Comparison of ENCODE assay signal across 27 cellular contexts in genomic region chr1:51744506-51745303, GRCh38.
DNase-seq lines count a peak whose midpoint lies in the region; ATAC-seq and TF ChIP-seq lines count a peak whose summit lies in the region.
"Had no signal": no experiment of that assay in that cellular context is flagged by ENCODE, and none has a peak within 500 bp of the region (broad histone marks: within the 10 kb centered on the region; RNA-seq: fewer than 3 reads in every experiment).

No MANE protein-coding gene starts in this region.

- no peaks in the 10 kb centered on the region for H3K9me3 ChIP-seq in parathyroid adenoma (ENCODE audit: control insufficient read depth, low read length)
- H3K9me3 ChIP-seq: ascending aorta, BE2C, heart left ventricle, suprapubic skin, vagina had no signal

- H2AFZ ChIP-seq in GM23338 (no peak overlapping the region), parathyroid adenoma (no peak overlapping the region)

- no peaks in the 10 kb centered on the region for H3K9me2 ChIP-seq in GM23338 (ENCODE audit: insufficient read depth)

- H3K27me3 Mint-ChIP-seq in activated naive CD4-positive, alpha-beta T cell treated with anti-CD3 and anti-CD28 coated beads, Interleukin-2, amount 50 U/mL, for 24 hours: no peaks in the 10 kb centered on the region
- H3K27me3 Mint-ChIP-seq in GM23338 (ENCODE audit: insufficient read depth, low read depth, poor library complexity): peaks cover 1% of the 10 kb centered on the region
- no peaks in the 10 kb centered on the region for H3K27me3 Mint-ChIP-seq in activated T-helper 2 cell treated with anti-CD3 and anti-CD28 coated beads, Interferon-gamma antibody, Interleukin-2, Interleukin-4, amounts not matched to agents 10 μg/mL and 5 μg/mL and 100 μg/mL, durations not matched to agents 14 hours and 24 hours and 36 hours (ENCODE audit: low read depth)
- H3K27me3 Mint-ChIP-seq: activated naive CD8-positive, alpha-beta T cell had no signal

- no peak for TF ChIP-seq CTCF in GM23338 (conservative IDR thresholded peaks at IDR 0.05; ENCODE audit: low read depth in 2 of 2)
- no peak for TF ChIP-seq CTCF in parathyroid adenoma (IDR thresholded peaks at IDR 0.05)

- no peak overlapping the region for H3K27ac ChIP-seq in GM23338 (ENCODE audit: low read depth)
- no peak overlapping the region for H3K27ac ChIP-seq in parathyroid adenoma
- H3K27ac ChIP-seq: ascending aorta, heart left ventricle, suprapubic skin, vagina had no signal

- H3K9me3 Mint-ChIP-seq in activated naive CD4-positive, alpha-beta T cell treated with anti-CD3 and anti-CD28 coated beads, Interleukin-2, amount 50 U/mL, for 24 hours: no peaks in the 10 kb centered on the region
- H3K9me3 Mint-ChIP-seq in GM23338: no peaks in the 10 kb centered on the region
- no peaks in the 10 kb centered on the region for H3K9me3 Mint-ChIP-seq in activated T-helper 2 cell treated with anti-CD3 and anti-CD28 coated beads, Interferon-gamma antibody, Interleukin-2, Interleukin-4, amounts not matched to agents 10 μg/mL and 5 μg/mL and 100 μg/mL, durations not matched to agents 14 hours and 24 hours and 36 hours
- H3K9me3 Mint-ChIP-seq: activated T-helper 1 cell treated with anti-CD3 and anti-CD28 coated beads, Interleukin-12 subunit alpha, Interleukin-12 subunit beta, Interleukin-2, Interleukin-4 antibody, amounts not matched to agents 30 ng/mL and 10 ng/mL and 1 ng/mL, durations not matched to agents 14 hours and 24 hours and 36 hours; HFFc6; stimulated activated effector memory CD8-positive, alpha-beta T cell treated with anti-CD3 and anti-CD28 coated beads, Interleukin-12 subunit alpha, Interleukin-12 subunit beta, amount 100 ng/mL, for 72 hours had no signal

- H3K36me3 ChIP-seq in GM23338 (ENCODE audit: insufficient read depth): no peaks in the 10 kb centered on the region
- H3K36me3 ChIP-seq in parathyroid adenoma (ENCODE audit: control insufficient read depth, insufficient read depth, low read length): no peaks in the 10 kb centered on the region
- H3K36me3 ChIP-seq: BE2C had no signal

- H3K4me3 ChIP-seq in GM23338 (no peak overlapping the region), parathyroid adenoma (ENCODE audit: low read depth, low read length) (no peak overlapping the region)
- H3K4me3 ChIP-seq: ascending aorta, heart left ventricle, suprapubic skin, vagina had no signal

- DNase-seq in activated naive CD4-positive, alpha-beta T cell treated with anti-CD3 and anti-CD28 coated beads, Interleukin-2, amount 50 U/mL, for 16 hours: no peak
- DNase-seq in GM23338 (ENCODE audit: low spot score) (no peak), dedifferentiated amniotic fluid mesenchymal stem cell (ENCODE audit: extremely low spot score) (no peak), NCI-H774 (lab: John Stamatoyannopoulos, UW) (no peak), posterior vena cava (ENCODE audit: low spot score) (no peak)
- DNase-seq in activated T-helper 2 cell treated with anti-CD3 and anti-CD28 coated beads, Interferon-gamma antibody, Interleukin-2, Interleukin-4, amounts not matched to agents 10 μg/mL and 5 μg/mL and 100 μg/mL, durations not matched to agents 14 hours and 24 hours and 36 hours (ENCODE audit: low spot score): no peak
- DNase-seq: activated CD4-positive, alpha-beta T cell treated with anti-CD3 and anti-CD28 coated beads for 48 hours; BE2C; DMS53; effector CD4-positive, alpha-beta T cell; erythroblast; heart left ventricle; HFFc6; KG1; NCI-H2171; NCI-H510A treated with DMSO at 0.1 percent for 48 hours; nucleus accumbens; retina; stimulated activated CD4-positive, alpha-beta T cell treated with anti-CD3 and anti-CD28 coated beads, Interleukin-2, amount 100 ng/mL, for 48 hours had no signal

- H4K20me1 ChIP-seq in GM23338 (replicated peaks; ENCODE audit: insufficient read depth): no peaks in the 10 kb centered on the region

- ATAC-seq in GM23338: no peak
- ATAC-seq: heart left ventricle; stimulated activated effector memory CD8-positive, alpha-beta T cell treated with anti-CD3 and anti-CD28 coated beads, Interleukin-12 subunit alpha, Interleukin-12 subunit beta, amount 100 ng/mL, for 72 hours had no signal

- no peak overlapping the region for H3K4me2 ChIP-seq in GM23338
- H3K4me2 ChIP-seq in parathyroid adenoma (ENCODE audit: low read length): peak overlapping the region; percentile 7

- intact Hi-C loops in activated T-helper 2 cell treated with anti-CD3 and anti-CD28 coated beads, Interferon-gamma antibody, Interleukin-2, Interleukin-4, amounts not matched to agents 10 μg/mL and 5 μg/mL and 100 μg/mL, durations not matched to agents 14 hours and 24 hours and 36 hours (cut with micrococcal nuclease): no loop called here
- intact Hi-C loops in posterior vena cava (cut with DNase I): no loop called here

- H3K27me3 ChIP-seq in GM23338 (ENCODE audit: insufficient read depth) (no peaks in the 10 kb centered on the region), parathyroid adenoma (ENCODE audit: control insufficient read depth, insufficient read depth, low read length) (no peaks in the 10 kb centered on the region)
- H3K27me3 ChIP-seq: ascending aorta, BE2C, heart left ventricle, suprapubic skin, vagina had no signal

- peak overlapping the region; percentile 31 for H3K27ac Mint-ChIP-seq in activated naive CD4-positive, alpha-beta T cell treated with anti-CD3 and anti-CD28 coated beads, Interleukin-2, amount 50 U/mL, for 24 hours
- H3K27ac Mint-ChIP-seq in GM23338: peak overlapping the region; percentile 15
- H3K27ac Mint-ChIP-seq in activated T-helper 2 cell treated with anti-CD3 and anti-CD28 coated beads, Interferon-gamma antibody, Interleukin-2, Interleukin-4, amounts not matched to agents 10 μg/mL and 5 μg/mL and 100 μg/mL, durations not matched to agents 14 hours and 24 hours and 36 hours: peak overlapping the region; percentile 11
- H3K27ac Mint-ChIP-seq: activated naive CD8-positive, alpha-beta T cell; activated T-helper 1 cell treated with anti-CD3 and anti-CD28 coated beads, Interleukin-12 subunit alpha, Interleukin-12 subunit beta, Interleukin-2, Interleukin-4 antibody, amounts not matched to agents 30 ng/mL and 10 ng/mL and 1 ng/mL, durations not matched to agents 14 hours and 24 hours and 36 hours; HFFc6; stimulated activated effector memory CD8-positive, alpha-beta T cell treated with anti-CD3 and anti-CD28 coated beads, Interleukin-12 subunit alpha, Interleukin-12 subunit beta, amount 100 ng/mL, for 72 hours had no signal

- H3F3A ChIP-seq in GM23338 (replicated peaks; ENCODE audit: low read depth): no peaks in the 10 kb centered on the region

- peaks cover 11% of the 10 kb centered on the region for H3K36me3 Mint-ChIP-seq in activated naive CD4-positive, alpha-beta T cell treated with anti-CD3 and anti-CD28 coated beads, Interleukin-2, amount 50 U/mL, for 24 hours
- peaks cover 13% of the 10 kb centered on the region; the same call in 1 of the 3 replicates for H3K36me3 Mint-ChIP-seq in GM23338 (ENCODE audit: low read depth)
- H3K36me3 Mint-ChIP-seq in activated T-helper 2 cell treated with anti-CD3 and anti-CD28 coated beads, Interferon-gamma antibody, Interleukin-2, Interleukin-4, amounts not matched to agents 10 μg/mL and 5 μg/mL and 100 μg/mL, durations not matched to agents 14 hours and 24 hours and 36 hours (ENCODE audit: low read depth): peaks cover 5% of the 10 kb centered on the region

- no peak overlapping the region for H3K4me3 Mint-ChIP-seq in activated naive CD4-positive, alpha-beta T cell treated with anti-CD3 and anti-CD28 coated beads, Interleukin-2, amount 50 U/mL, for 24 hours
- no peak overlapping the region for H3K4me3 Mint-ChIP-seq in GM23338
- no peak overlapping the region for H3K4me3 Mint-ChIP-seq in activated T-helper 2 cell treated with anti-CD3 and anti-CD28 coated beads, Interferon-gamma antibody, Interleukin-2, Interleukin-4, amounts not matched to agents 10 μg/mL and 5 μg/mL and 100 μg/mL, durations not matched to agents 14 hours and 24 hours and 36 hours (ENCODE audit: low read depth)
- H3K4me3 Mint-ChIP-seq: activated naive CD8-positive, alpha-beta T cell; activated T-helper 1 cell treated with anti-CD3 and anti-CD28 coated beads, Interleukin-12 subunit alpha, Interleukin-12 subunit beta, Interleukin-2, Interleukin-4 antibody, amounts not matched to agents 30 ng/mL and 10 ng/mL and 1 ng/mL, durations not matched to agents 14 hours and 24 hours and 36 hours; HFFc6; stimulated activated effector memory CD8-positive, alpha-beta T cell treated with anti-CD3 and anti-CD28 coated beads, Interleukin-12 subunit alpha, Interleukin-12 subunit beta, amount 100 ng/mL, for 72 hours had no signal

- peaks cover 37% of the 10 kb centered on the region for H3K79me2 ChIP-seq in GM23338 (replicated peaks; ENCODE audit: insufficient read depth)
- H3K79me2 ChIP-seq in parathyroid adenoma: peaks cover 13% of the 10 kb centered on the region

- no peak overlapping the region for H3K9ac ChIP-seq in parathyroid adenoma

- H3K4me1 ChIP-seq in GM23338 (ENCODE audit: insufficient read depth) (peaks cover 18% of the 10 kb centered on the region), parathyroid adenoma (no peaks in the 10 kb centered on the region)
- H3K4me1 ChIP-seq: BE2C, suprapubic skin had no signal

- peaks cover 28% of the 10 kb centered on the region for H3K4me1 Mint-ChIP-seq in activated naive CD4-positive, alpha-beta T cell treated with anti-CD3 and anti-CD28 coated beads, Interleukin-2, amount 50 U/mL, for 24 hours
- peaks cover 11% of the 10 kb centered on the region; the same call in 2 of the 3 replicates for H3K4me1 Mint-ChIP-seq in GM23338
- H3K4me1 Mint-ChIP-seq in activated T-helper 2 cell treated with anti-CD3 and anti-CD28 coated beads, Interferon-gamma antibody, Interleukin-2, Interleukin-4, amounts not matched to agents 10 μg/mL and 5 μg/mL and 100 μg/mL, durations not matched to agents 14 hours and 24 hours and 36 hours (ENCODE audit: low read depth): peaks cover 19% of the 10 kb centered on the region
